ENCODE assay signal across 1 cellular context in the genomic region with DNA sequence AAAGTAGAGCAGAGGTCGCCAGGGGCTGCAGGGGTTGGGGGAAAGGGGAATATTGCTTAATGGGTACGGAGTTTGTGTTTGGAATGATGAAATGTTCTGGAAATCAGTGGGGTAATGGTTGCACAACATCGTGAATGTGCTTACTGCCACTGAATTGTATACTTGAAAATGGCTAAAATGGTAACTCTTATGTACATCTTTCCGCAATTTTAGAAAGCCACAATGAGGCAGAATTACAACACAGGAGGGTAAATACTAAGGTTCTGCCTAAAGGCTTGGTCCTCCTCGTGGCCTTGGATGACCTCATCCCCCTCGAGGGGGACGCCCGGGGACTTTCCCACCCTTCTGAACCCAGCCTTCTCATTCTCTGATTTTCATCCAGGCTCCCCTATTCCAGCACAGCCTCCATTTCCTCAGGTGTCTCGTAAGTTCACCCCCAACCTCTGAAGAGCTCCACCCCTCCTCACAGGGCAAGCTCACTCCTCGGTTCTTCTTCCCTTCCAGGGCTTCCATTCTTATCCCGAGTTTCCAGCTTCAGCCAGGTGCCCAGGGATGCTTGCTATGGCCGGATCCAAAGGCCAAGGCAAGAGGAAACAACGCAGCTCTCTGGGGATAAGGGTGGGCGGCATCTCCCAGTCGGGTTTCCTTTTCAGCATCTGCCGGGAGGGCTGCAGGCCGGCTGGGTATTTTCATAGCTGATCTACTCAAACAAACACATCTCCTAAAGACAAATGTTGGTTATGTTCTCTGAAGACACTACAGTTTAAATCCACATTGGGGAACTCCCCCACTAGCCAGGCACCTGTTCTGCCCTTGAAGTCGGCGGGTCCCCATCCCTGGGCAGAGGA.
TF ChIP-seq lines count a peak whose summit lies in the region.

No MANE protein-coding gene starts in this region.

TF ChIP-seq in HepG2, 621 proteins besides CTCF, POLR2A, EP300 and RAD21 (continued from another document and continues in another):
- TF ChIP-seq, protein P1, sequence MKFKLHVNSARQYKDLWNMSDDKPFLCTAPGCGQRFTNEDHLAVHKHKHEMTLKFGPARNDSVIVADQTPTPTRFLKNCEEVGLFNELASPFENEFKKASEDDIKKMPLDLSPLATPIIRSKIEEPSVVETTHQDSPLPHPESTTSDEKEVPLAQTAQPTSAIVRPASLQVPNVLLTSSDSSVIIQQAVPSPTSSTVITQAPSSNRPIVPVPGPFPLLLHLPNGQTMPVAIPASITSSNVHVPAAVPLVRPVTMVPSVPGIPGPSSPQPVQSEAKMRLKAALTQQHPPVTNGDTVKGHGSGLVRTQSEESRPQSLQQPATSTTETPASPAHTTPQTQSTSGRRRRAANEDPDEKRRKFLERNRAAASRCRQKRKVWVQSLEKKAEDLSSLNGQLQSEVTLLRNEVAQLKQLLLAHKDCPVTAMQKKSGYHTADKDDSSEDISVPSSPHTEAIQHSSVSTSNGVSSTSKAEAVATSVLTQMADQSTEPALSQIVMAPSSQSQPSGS (CRISPR knock-in tag; IDR thresholded peaks at IDR 0.05) = peak; percentile 28; the same call in 1 of the 2 replicates
- TF ChIP-seq, protein P2, sequence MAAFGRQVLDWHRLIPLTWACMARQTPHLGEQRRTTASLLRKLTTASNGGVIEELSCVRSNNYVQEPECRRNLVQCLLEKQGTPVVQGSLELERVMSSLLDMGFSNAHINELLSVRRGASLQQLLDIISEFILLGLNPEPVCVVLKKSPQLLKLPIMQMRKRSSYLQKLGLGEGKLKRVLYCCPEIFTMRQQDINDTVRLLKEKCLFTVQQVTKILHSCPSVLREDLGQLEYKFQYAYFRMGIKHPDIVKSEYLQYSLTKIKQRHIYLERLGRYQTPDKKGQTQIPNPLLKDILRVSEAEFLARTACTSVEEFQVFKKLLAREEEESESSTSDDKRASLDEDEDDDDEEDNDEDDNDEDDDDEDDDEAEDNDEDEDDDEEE (CRISPR knock-in tag; IDR thresholded peaks at IDR 0.05) = no peak
- TF ChIP-seq ZNF260 (CRISPR knock-in tag; IDR thresholded peaks at IDR 0.05; ENCODE audit: borderline replicate concordance, low read depth) (no peak), ZMYM3 (CRISPR knock-in tag; IDR thresholded peaks at IDR 0.05) (no peak), ZNF550 (CRISPR knock-in tag; IDR thresholded peaks at IDR 0.05; ENCODE audit: borderline replicate concordance) (no peak), POLR2G (IDR thresholded peaks at IDR 0.05; ENCODE audit: low read depth, low read length) (no peak), MED1 (CRISPR knock-in tag; IDR thresholded peaks at IDR 0.05) (peak; percentile 54; the same call in 1 of the 2 replicates), SNAPC2 (CRISPR knock-in tag; IDR thresholded peaks at IDR 0.05) (no peak), ATAD3A (CRISPR knock-in tag; IDR thresholded peaks at IDR 0.05) (no peak), FOXJ3 (CRISPR knock-in tag; IDR thresholded peaks at IDR 0.05; ENCODE audit: borderline replicate concordance) (peak; percentile 20; the same call in 1 of the 2 replicates), ZFX (CRISPR knock-in tag; IDR thresholded peaks at IDR 0.05; ENCODE audit: low read depth) (no peak), FOXA3 (CRISPR knock-in tag; IDR thresholded peaks at IDR 0.05) (peak; percentile 72; the same call in 1 of the 2 replicates), GATAD1 (CRISPR knock-in tag; IDR thresholded peaks at IDR 0.05) (no peak), HNF4G (IDR thresholded peaks at IDR 0.05; ENCODE audit: borderline replicate concordance, low read depth, low read length) (peak; percentile 58; the same call in 1 of the 2 replicates), HNF4G (CRISPR knock-in tag; IDR thresholded peaks at IDR 0.05; ENCODE audit: borderline replicate concordance, low read depth) (0 out of 2 replicates have a peak, but pooled peaks have one; percentile 23), ZNF264 (CRISPR knock-in tag; IDR thresholded peaks at IDR 0.05) (no peak), ZNF292 (CRISPR knock-in tag; IDR thresholded peaks at IDR 0.05; ENCODE audit: borderline replicate concordance, low read depth) (no peak), HIVEP1 (CRISPR knock-in tag; IDR thresholded peaks at IDR 0.05) (peak; percentile 73; the same call in 1 of the 2 replicates), ZNF232 (CRISPR knock-in tag; IDR thresholded peaks at IDR 0.05; ENCODE audit: borderline replicate concordance) (no peak), KLF9 (CRISPR knock-in tag; IDR thresholded peaks at IDR 0.05; ENCODE audit: low read depth) (no peak), NFKBIZ (CRISPR knock-in tag; IDR thresholded peaks at IDR 0.05) (peak; percentile 91), SMAD3 (CRISPR knock-in tag; IDR thresholded peaks at IDR 0.05) (peak; percentile 35; the same call in 1 of the 2 replicates), ZNF431 (CRISPR knock-in tag; IDR thresholded peaks at IDR 0.05; ENCODE audit: borderline replicate concordance, low read depth) (no peak), FOXC1 (CRISPR knock-in tag; IDR thresholded peaks at IDR 0.05; ENCODE audit: borderline replicate concordance) (0 out of 2 replicates have a peak, but pooled peaks have one; percentile 79), TRIM24 (CRISPR knock-in tag; IDR thresholded peaks at IDR 0.05) (no peak), ZNF205 (CRISPR knock-in tag; IDR thresholded peaks at IDR 0.05) (no peak)
- TF ChIP-seq, protein P3, sequence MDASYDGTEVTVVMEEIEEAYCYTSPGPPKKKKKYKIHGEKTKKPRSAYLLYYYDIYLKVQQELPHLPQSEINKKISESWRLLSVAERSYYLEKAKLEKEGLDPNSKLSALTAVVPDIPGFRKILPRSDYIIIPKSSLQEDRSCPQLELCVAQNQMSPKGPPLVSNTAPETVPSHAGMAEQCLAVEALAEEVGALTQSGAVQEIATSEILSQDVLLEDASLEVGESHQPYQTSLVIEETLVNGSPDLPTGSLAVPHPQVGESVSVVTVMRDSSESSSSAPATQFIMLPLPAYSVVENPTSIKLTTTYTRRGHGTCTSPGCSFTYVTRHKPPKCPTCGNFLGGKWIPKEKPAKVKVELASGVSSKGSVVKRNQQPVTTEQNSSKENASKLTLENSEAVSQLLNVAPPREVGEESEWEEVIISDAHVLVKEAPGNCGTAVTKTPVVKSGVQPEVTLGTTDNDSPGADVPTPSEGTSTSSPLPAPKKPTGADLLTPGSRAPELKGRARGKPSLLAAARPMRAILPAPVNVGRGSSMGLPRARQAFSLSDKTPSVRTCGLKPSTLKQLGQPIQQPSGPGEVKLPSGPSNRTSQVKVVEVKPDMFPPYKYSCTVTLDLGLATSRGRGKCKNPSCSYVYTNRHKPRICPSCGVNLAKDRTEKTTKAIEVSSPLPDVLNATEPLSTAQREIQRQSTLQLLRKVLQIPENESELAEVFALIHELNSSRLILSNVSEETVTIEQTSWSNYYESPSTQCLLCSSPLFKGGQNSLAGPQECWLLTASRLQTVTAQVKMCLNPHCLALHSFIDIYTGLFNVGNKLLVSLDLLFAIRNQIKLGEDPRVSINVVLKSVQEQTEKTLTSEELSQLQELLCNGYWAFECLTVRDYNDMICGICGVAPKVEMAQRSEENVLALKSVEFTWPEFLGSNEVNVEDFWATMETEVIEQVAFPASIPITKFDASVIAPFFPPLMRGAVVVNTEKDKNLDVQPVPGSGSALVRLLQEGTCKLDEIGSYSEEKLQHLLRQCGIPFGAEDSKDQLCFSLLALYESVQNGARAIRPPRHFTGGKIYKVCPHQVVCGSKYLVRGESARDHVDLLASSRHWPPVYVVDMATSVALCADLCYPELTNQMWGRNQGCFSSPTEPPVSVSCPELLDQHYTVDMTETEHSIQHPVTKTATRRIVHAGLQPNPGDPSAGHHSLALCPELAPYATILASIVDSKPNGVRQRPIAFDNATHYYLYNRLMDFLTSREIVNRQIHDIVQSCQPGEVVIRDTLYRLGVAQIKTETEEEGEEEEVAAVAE (CRISPR knock-in tag; IDR thresholded peaks at IDR 0.05; ENCODE audit: borderline replicate concordance) = no peak
- TF ChIP-seq, protein P4, sequence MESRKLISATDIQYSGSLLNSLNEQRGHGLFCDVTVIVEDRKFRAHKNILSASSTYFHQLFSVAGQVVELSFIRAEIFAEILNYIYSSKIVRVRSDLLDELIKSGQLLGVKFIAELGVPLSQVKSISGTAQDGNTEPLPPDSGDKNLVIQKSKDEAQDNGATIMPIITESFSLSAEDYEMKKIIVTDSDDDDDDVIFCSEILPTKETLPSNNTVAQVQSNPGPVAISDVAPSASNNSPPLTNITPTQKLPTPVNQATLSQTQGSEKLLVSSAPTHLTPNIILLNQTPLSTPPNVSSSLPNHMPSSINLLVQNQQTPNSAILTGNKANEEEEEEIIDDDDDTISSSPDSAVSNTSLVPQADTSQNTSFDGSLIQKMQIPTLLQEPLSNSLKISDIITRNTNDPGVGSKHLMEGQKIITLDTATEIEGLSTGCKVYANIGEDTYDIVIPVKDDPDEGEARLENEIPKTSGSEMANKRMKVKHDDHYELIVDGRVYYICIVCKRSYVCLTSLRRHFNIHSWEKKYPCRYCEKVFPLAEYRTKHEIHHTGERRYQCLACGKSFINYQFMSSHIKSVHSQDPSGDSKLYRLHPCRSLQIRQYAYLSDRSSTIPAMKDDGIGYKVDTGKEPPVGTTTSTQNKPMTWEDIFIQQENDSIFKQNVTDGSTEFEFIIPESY (CRISPR knock-in tag; IDR thresholded peaks at IDR 0.05) = no peak
- TF ChIP-seq, protein P5, sequence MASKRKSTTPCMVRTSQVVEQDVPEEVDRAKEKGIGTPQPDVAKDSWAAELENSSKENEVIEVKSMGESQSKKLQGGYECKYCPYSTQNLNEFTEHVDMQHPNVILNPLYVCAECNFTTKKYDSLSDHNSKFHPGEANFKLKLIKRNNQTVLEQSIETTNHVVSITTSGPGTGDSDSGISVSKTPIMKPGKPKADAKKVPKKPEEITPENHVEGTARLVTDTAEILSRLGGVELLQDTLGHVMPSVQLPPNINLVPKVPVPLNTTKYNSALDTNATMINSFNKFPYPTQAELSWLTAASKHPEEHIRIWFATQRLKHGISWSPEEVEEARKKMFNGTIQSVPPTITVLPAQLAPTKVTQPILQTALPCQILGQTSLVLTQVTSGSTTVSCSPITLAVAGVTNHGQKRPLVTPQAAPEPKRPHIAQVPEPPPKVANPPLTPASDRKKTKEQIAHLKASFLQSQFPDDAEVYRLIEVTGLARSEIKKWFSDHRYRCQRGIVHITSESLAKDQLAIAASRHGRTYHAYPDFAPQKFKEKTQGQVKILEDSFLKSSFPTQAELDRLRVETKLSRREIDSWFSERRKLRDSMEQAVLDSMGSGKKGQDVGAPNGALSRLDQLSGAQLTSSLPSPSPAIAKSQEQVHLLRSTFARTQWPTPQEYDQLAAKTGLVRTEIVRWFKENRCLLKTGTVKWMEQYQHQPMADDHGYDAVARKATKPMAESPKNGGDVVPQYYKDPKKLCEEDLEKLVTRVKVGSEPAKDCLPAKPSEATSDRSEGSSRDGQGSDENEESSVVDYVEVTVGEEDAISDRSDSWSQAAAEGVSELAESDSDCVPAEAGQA (IDR thresholded peaks at IDR 0.05; ENCODE audit: low read depth) = no peak
- TF ChIP-seq, protein P5 (CRISPR knock-in tag; IDR thresholded peaks at IDR 0.05; ENCODE audit: borderline replicate concordance) = no peak
- TF ChIP-seq, protein P6, sequence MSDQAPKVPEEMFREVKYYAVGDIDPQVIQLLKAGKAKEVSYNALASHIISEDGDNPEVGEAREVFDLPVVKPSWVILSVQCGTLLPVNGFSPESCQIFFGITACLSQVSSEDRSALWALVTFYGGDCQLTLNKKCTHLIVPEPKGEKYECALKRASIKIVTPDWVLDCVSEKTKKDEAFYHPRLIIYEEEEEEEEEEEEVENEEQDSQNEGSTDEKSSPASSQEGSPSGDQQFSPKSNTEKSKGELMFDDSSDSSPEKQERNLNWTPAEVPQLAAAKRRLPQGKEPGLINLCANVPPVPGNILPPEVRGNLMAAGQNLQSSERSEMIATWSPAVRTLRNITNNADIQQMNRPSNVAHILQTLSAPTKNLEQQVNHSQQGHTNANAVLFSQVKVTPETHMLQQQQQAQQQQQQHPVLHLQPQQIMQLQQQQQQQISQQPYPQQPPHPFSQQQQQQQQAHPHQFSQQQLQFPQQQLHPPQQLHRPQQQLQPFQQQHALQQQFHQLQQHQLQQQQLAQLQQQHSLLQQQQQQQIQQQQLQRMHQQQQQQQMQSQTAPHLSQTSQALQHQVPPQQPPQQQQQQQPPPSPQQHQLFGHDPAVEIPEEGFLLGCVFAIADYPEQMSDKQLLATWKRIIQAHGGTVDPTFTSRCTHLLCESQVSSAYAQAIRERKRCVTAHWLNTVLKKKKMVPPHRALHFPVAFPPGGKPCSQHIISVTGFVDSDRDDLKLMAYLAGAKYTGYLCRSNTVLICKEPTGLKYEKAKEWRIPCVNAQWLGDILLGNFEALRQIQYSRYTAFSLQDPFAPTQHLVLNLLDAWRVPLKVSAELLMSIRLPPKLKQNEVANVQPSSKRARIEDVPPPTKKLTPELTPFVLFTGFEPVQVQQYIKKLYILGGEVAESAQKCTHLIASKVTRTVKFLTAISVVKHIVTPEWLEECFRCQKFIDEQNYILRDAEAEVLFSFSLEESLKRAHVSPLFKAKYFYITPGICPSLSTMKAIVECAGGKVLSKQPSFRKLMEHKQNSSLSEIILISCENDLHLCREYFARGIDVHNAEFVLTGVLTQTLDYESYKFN (CRISPR knock-in tag; conservative IDR thresholded peaks at IDR 0.05) = peak; percentile 57; the same call in 1 of the 2 replicates
- TF ChIP-seq, protein P7, sequence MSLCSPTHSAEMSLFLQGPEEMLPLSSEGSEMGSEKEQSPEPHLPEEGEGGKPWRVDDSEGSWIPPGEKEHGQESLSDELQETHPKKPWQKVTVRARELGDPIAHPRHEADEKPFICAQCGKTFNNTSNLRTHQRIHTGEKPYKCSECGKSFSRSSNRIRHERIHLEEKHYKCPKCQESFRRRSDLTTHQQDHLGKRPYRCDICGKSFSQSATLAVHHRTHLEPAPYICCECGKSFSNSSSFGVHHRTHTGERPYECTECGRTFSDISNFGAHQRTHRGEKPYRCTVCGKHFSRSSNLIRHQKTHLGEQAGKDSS (CRISPR knock-in tag; IDR thresholded peaks at IDR 0.05; ENCODE audit: borderline replicate concordance, low read depth) = no peak
- TF ChIP-seq, protein P8, sequence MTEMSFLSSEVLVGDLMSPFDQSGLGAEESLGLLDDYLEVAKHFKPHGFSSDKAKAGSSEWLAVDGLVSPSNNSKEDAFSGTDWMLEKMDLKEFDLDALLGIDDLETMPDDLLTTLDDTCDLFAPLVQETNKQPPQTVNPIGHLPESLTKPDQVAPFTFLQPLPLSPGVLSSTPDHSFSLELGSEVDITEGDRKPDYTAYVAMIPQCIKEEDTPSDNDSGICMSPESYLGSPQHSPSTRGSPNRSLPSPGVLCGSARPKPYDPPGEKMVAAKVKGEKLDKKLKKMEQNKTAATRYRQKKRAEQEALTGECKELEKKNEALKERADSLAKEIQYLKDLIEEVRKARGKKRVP (CRISPR knock-in tag; IDR thresholded peaks at IDR 0.05) = peak in 1 of 2 experiments; percentile 98; a peak in 2 of 4 replicates
